ENCODE assay signal across 9 cellular contexts in the genomic region with DNA sequence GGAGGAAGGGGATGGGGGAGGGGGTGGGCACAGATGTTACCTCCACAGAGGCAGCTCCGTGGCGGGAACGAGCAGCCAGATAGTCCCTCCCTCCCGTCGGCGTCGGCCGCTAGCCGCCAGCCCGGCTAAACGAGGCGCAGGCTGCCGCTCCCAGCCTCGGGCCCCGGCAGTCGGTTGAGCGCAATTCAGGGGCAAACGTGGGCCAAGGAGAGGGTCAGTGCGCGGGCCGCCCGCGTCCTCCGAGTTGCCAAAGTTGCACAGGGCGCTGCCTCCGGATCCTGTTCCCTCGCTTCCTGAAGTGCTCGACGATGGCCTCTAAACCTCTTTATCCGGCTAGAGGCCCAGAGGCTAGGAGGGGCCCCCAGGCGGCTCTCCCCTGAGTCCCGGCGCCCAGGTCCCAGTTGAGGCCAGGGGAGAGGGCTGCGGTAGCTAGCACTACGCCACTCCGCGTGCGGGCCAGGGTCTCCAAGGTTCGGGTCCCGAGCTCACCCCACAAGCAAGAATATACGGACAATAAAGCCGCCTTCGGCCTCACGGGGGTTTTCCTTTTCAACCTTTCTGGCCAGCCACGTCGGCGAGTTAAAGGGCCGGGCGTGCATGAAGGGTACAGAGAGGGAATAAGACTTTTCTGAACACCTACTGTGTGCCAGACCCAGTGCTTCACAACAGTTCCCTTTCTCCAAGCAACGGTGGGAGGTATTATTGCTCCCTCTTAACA.
A peak's percentile ranks its signal among the peaks of the same experiment; 100 is the strongest.
DNase-seq lines count a peak whose midpoint lies in the region; ATAC-seq, FAIRE-seq and TF ChIP-seq lines count a peak whose summit lies in the region.
"Had no signal": no experiment of that assay in that cellular context is flagged by ENCODE, and none has a peak within 500 bp of the region (broad histone marks: within the 10 kb centered on the region; RNA-seq: fewer than 3 reads in every experiment).

No MANE protein-coding gene starts in this region.

- no peak overlapping the region for H2AFZ ChIP-seq in GM12878 (ENCODE audit: control insufficient read depth, low read depth, low read length)

- H3K9me3 ChIP-seq in left ventricle myocardium inferior (replicated peaks) (no peaks in the 10 kb centered on the region), GM12878 (replicated peaks; ENCODE audit: control insufficient read depth, insufficient read depth, low read length) (no peaks in the 10 kb centered on the region; the same call in 2 of the 3 replicates), upper lobe of right lung (no peaks in the 10 kb centered on the region), adrenal gland (replicated peaks in 1 of 3) (no peaks in the 10 kb centered on the region)

- H3K18ac ChIP-seq in mesendoderm (ENCODE audit: low read length), result peak overlapping the region; percentile 96

- no TSS peak for BruUV-seq in GM12878 (replicated peaks; lab: Mats Ljungman, UMichigan)

- intact Hi-C loops in left ventricle myocardium inferior (cut with micrococcal nuclease), result no loop called here
- intact Hi-C loops in Right ventricle myocardium superior (cut with DNase I), result no loop called here
- intact Hi-C loops in GM12878 (cut with micrococcal nuclease; ENCODE audit: unreplicated experiment), result no loop called here
- intact Hi-C loops in upper lobe of right lung (cut with DNase I), result no loop called here
- intact Hi-C loops in adrenal gland (cut with DNase I), result no loop called here

- ATAC-seq in Right ventricle myocardium superior (ENCODE audit: poor library complexity), result no peak
- ATAC-seq in GM12878, result no peak
- no peak for ATAC-seq in upper lobe of right lung

- peak overlapping the region; percentile 28 for H2BK15ac ChIP-seq in mesendoderm (replicated peaks; ENCODE audit: low read depth)

- no peak overlapping the region for H3K23ac ChIP-seq in mesendoderm (ENCODE audit: low read length)

- H3K79me2 ChIP-seq in GM12878 (ENCODE audit: control insufficient read depth, insufficient read depth, low read length), result no peaks in the 10 kb centered on the region
- no peaks in the 10 kb centered on the region for H3K79me2 ChIP-seq in mesendoderm (ENCODE audit: control insufficient read depth, insufficient read depth, low read length)

- no peak overlapping the region for H2AK5ac ChIP-seq in mesendoderm (ENCODE audit: low read length)

- TF ChIP-seq POLR2A in GM12878 (IDR thresholded peaks at IDR 0.05; ENCODE audit: low read depth, low read length) (no peak), adrenal gland (IDR thresholded peaks at IDR 0.05) (no peak)

- H3K4ac ChIP-seq in mesendoderm (ENCODE audit: low read depth, low read length), result peak overlapping the region; percentile 95

- H3K27ac ChIP-seq in left ventricle myocardium inferior (replicated peaks) (no peak overlapping the region), GM12878 (ENCODE audit: control insufficient read depth, insufficient read depth) (no peak overlapping the region), mesendoderm (ENCODE audit: low read depth, low read length) (peak overlapping the region; percentile 77), upper lobe of right lung (no peak overlapping the region), adrenal gland (no peak overlapping the region), RWPE1 (no peak overlapping the region)

- POLR2A ChIA-PET in GM12878 (lab: Charles Lee) (no interaction called here), RWPE1 (lab: Yijun Ruan, JAX; ENCODE audit: low non-redundant PET) (no interaction called here)

- WGBS in GM12878 (ENCODE audit: insufficient coverage, insufficient replicate concordance, low lambda C conversion rate, missing lambda C conversion rate), result 68% methylated on average over 50 of the region's 50 CpGs
- WGBS in mesendoderm (ENCODE audit: extremely low coverage, insufficient coverage, low lambda C conversion rate), result no CpG with 5 or more reads among the region's 50 CpGs
- WGBS in adrenal gland, 4 donors, result 3 to 42% (median 18%) methylated on average over 26 to 50 of the region's 50 CpGs

- no peaks in the 10 kb centered on the region for H3K79me1 ChIP-seq in mesendoderm (ENCODE audit: low read length)

- peaks cover 87% of the 10 kb centered on the region for H3K27me3 ChIP-seq in left ventricle myocardium inferior (ENCODE audit: low read depth)
- no peaks in the 10 kb centered on the region; a peak in 4 of 4 replicates for H3K27me3 ChIP-seq in GM12878 (replicated peaks in 1 of 2; ENCODE audit: control insufficient read depth in 2 of 2, insufficient read depth in 2 of 2, low read length in 1 of 2)
- H3K27me3 ChIP-seq in mesendoderm (ENCODE audit: insufficient read depth, low read length, poor library complexity), result no peaks in the 10 kb centered on the region
- H3K27me3 ChIP-seq in upper lobe of right lung, result peaks cover 53% of the 10 kb centered on the region
- H3K27me3 ChIP-seq in adrenal gland, result peaks cover 64% of the 10 kb centered on the region

- H3K9ac ChIP-seq in GM12878 (ENCODE audit: control insufficient read depth, insufficient read depth, low read length), result no peak overlapping the region
- H3K9ac ChIP-seq in mesendoderm (ENCODE audit: low read length), result peak overlapping the region; percentile 77

- no peak for TF ChIP-seq RAD21 in GM12878 (IDR thresholded peaks at IDR 0.05; ENCODE audit: insufficient read depth, low read depth, low read length)

- no peaks in the 10 kb centered on the region for H4K20me1 ChIP-seq in GM12878 (ENCODE audit: control insufficient read depth, insufficient read depth)

- TF ChIP-seq CTCF in left ventricle myocardium inferior (IDR thresholded peaks at IDR 0.05; ENCODE audit: borderline replicate concordance) (no peak), GM12878 (IDR thresholded peaks at IDR 0.05 in 2 of 3, conservative IDR thresholded peaks at IDR 0.05 in 1 of 3; ENCODE audit: control insufficient read depth in 2 of 3, extremely low read depth in 1 of 3, insufficient read depth in 1 of 3, low read depth in 3 of 3, low read length in 3 of 3) (no peak), upper lobe of right lung (IDR thresholded peaks at IDR 0.05) (no peak), adrenal gland (IDR thresholded peaks at IDR 0.05) (no peak), RWPE1 (conservative IDR thresholded peaks at IDR 0.05; ENCODE audit: low read depth) (no peak)

- H4K8ac ChIP-seq in mesendoderm (ENCODE audit: low read depth, low read length), result peak overlapping the region; percentile 89

- DNase-seq in left ventricle myocardium inferior (no peak), Right ventricle myocardium superior (no peak), GM12878 (ENCODE audit: low read depth, low spot score) (no peak), mesendoderm (peak; percentile 67), upper lobe of right lung (no peak), HCEC 1CT (no peak), adrenal gland (no peak), RWPE1 (ENCODE audit: low spot score) (no peak)
- DNase-seq: nucleus accumbens had no signal

- H2BK5ac ChIP-seq in mesendoderm (ENCODE audit: low read length), result peak overlapping the region; percentile 9

- TF ChIP-seq EP300 in GM12878 (IDR thresholded peaks at IDR 0.05; ENCODE audit: borderline replicate concordance in 1 of 2, control insufficient read depth in 1 of 2, low read depth in 2 of 2, low read length in 2 of 2), result no peak

- H3K56ac ChIP-seq in mesendoderm (ENCODE audit: low read length), result peak overlapping the region; percentile 69

- H3K36me3 ChIP-seq in left ventricle myocardium inferior (no peaks in the 10 kb centered on the region), GM12878 (ENCODE audit: control insufficient read depth in 2 of 2, insufficient read depth in 2 of 2, low read length in 1 of 2) (no peaks in the 10 kb centered on the region), mesendoderm (ENCODE audit: control insufficient read depth, insufficient read depth, low read length) (no peaks in the 10 kb centered on the region), upper lobe of right lung (no peaks in the 10 kb centered on the region), adrenal gland (replicated peaks in 1 of 2) (no peaks in the 10 kb centered on the region)

- H3K4me3 ChIP-seq in left ventricle myocardium inferior, result peak overlapping the region; percentile 66
- no peak overlapping the region for H3K4me3 ChIP-seq in GM12878
- no peak overlapping the region for H3K4me3 ChIP-seq in mesendoderm (ENCODE audit: low read length)
- peak overlapping the region; percentile 46 for H3K4me3 ChIP-seq in upper lobe of right lung
- peak overlapping the region in 1 of 4 donors; percentile 59 for H3K4me3 ChIP-seq in adrenal gland

- H3K4me2 ChIP-seq in GM12878 (ENCODE audit: control insufficient read depth, insufficient read depth) (0 out of 2 replicates have a peak overlapping the region, but pooled peaks have one; percentile 17), mesendoderm (ENCODE audit: low read length) (peak overlapping the region; percentile 16)

- in situ Hi-C loops in GM12878 (cut with MboI), result no loop called here

- RAD21 ChIA-PET in GM12878 (lab: Charles Lee; ENCODE audit: unreplicated experiment), result no interaction called here

- peaks cover 17% of the 10 kb centered on the region for H3K4me1 ChIP-seq in left ventricle myocardium inferior
- no peaks in the 10 kb centered on the region for H3K4me1 ChIP-seq in GM12878 (ENCODE audit: control insufficient read depth, insufficient read depth, low read length)
- no peaks in the 10 kb centered on the region for H3K4me1 ChIP-seq in mesendoderm (ENCODE audit: control insufficient read depth, low read depth, low read length)
- H3K4me1 ChIP-seq in upper lobe of right lung, result peaks cover 5% of the 10 kb centered on the region
- H3K4me1 ChIP-seq in adrenal gland (replicated peaks in 1 of 2), result peaks cover 6 to 7% of the 10 kb centered on the region in 2 donors

- SMC1A ChIA-PET in GM12878 (lab: Charles Lee; ENCODE audit: uncharacterized antibody, unreplicated experiment), result no interaction called here

- FAIRE-seq in GM12878 (lab: Jason Lieb, UNC), result no peak

- H2BK120ac ChIP-seq in mesendoderm (ENCODE audit: low read depth, low read length), result peak overlapping the region; percentile 93

- CTCF ChIA-PET in GM12878 (lab: Yijun Ruan, JAX), result no interaction called here
- CTCF ChIA-PET in RWPE1 (lab: Yijun Ruan, JAX), result no interaction called here

- H4K5ac ChIP-seq in mesendoderm (ENCODE audit: low read length), result no peak overlapping the region

TF ChIP-seq in GM12878, 131 proteins besides CTCF, POLR2A, EP300 and RAD21 (continues in another document):
- TF ChIP-seq JUND (IDR thresholded peaks at IDR 0.05; ENCODE audit: low read depth, low read length) (no peak), POLR2AphosphoS2 (IDR thresholded peaks at IDR 0.05; ENCODE audit: low read depth, low read length) (no peak), PAX8 (IDR thresholded peaks at IDR 0.05) (no peak), NBN (IDR thresholded peaks at IDR 0.05) (no peak), ZNF217 (IDR thresholded peaks at IDR 0.05) (no peak)

Comparison
In these comparisons a context has a peak if more than half of its experiments do, and no peak if none do; other contexts are left out.
1. H3K4me3 ChIP-seq: peak in left ventricle myocardium inferior (single experiment) and upper lobe of right lung (single experiment); none in GM12878 (single experiment) and mesendoderm (single experiment).